Comparison of ENCODE assay signal across 8 cellular contexts in genomic region chr2:171523339-171523931, GRCh38. TPM values are rescaled to one million over a fixed set of nuclear protein-coding genes. Genes with fewer than 3 reads are reported as not detected.
DNase-seq lines count a peak whose midpoint lies in the region; ATAC-seq and TF ChIP-seq lines count a peak whose summit lies in the region.

No MANE protein-coding gene starts in this region.

- H3K27me3 ChIP-seq in SJCRH30: no peaks in the 10 kb centered on the region
- H3K27me3 ChIP-seq in sigmoid colon: no peaks in the 10 kb centered on the region

- H3K4me1 ChIP-seq in SJCRH30: 0 out of 2 replicates have a peak, but pooled peaks cover 3% of the 10 kb centered on the region
- peaks cover 0 to 26% (median 21%) of the 10 kb centered on the region in 4 donors for H3K4me1 ChIP-seq in sigmoid colon

- WGBS in sigmoid colon, 2 donors: 1% methylated on average over 33 of the region's 33 CpGs

- H3K27me3 Mint-ChIP-seq in central memory CD8-positive, alpha-beta T cell: peaks cover 75% of the 10 kb centered on the region
- H3K27me3 Mint-ChIP-seq in immature natural killer cell (ENCODE audit: low read depth in 3 of 3): peaks cover 0 to 23% (median 2%) of the 10 kb centered on the region in 3 donors

- H3K27ac ChIP-seq in SJCRH30 (peak overlapping the region; percentile 91), sigmoid colon (peak overlapping the region; percentile 93 to 98 (median 95))

- H3K36me3 ChIP-seq in SJCRH30 (peaks cover 8% of the 10 kb centered on the region), sigmoid colon (no peaks in the 10 kb centered on the region)

- H3K36me3 Mint-ChIP-seq in central memory CD8-positive, alpha-beta T cell (ENCODE audit: insufficient read depth): no peaks in the 10 kb centered on the region
- peaks cover 0 to 4% (median 3%) of the 10 kb centered on the region in 3 donors for H3K36me3 Mint-ChIP-seq in immature natural killer cell

- ATAC-seq in GM18517 (IDR thresholded peaks at IDR 0.05; ENCODE audit: unreplicated experiment) (peak; percentile 40), HG03432 (IDR thresholded peaks at IDR 0.05; ENCODE audit: unreplicated experiment) (peak; percentile 45)
- ATAC-seq in central memory CD8-positive, alpha-beta T cell (replicated peaks; ENCODE audit: extremely low read depth, poor library complexity, severe bottlenecking): peak; percentile 32

- intact Hi-C loops in sigmoid colon (cut with DNase I): loop anchor here (5.0 kb wide), 3 partner anchors 361 to 596 kb away; partner anchors contain the start of genes GORASP2 and TLK1

- H3K4me3 ChIP-seq in AG10803 (ENCODE audit: low read length): peak overlapping the region; percentile 94
- H3K4me3 ChIP-seq in SJCRH30: peak overlapping the region; percentile 89
- H3K4me3 ChIP-seq in sigmoid colon: peak overlapping the region; percentile 83 to 99 (median 93)

- peak overlapping the region; percentile 71 for H3K4me3 Mint-ChIP-seq in central memory CD8-positive, alpha-beta T cell
- peak overlapping the region; percentile 94 to 97 (median 95) for H3K4me3 Mint-ChIP-seq in immature natural killer cell

- no peak for TF ChIP-seq CTCF in AG10803 (conservative IDR thresholded peaks at IDR 0.05; ENCODE audit: low read length)
- no peak for TF ChIP-seq CTCF in sigmoid colon (IDR thresholded peaks at IDR 0.05)

- TF ChIP-seq POLR2A in sigmoid colon (IDR thresholded peaks at IDR 0.05): peak; percentile 9 to 26

- no peak for TF ChIP-seq EP300 in sigmoid colon (IDR thresholded peaks at IDR 0.05)

- peaks cover 6% of the 10 kb centered on the region for H3K4me1 Mint-ChIP-seq in central memory CD8-positive, alpha-beta T cell
- H3K4me1 Mint-ChIP-seq in immature natural killer cell: peaks cover 22 to 44% of the 10 kb centered on the region in 2 donors

- DNase-seq in AG10803 (ENCODE audit: low read depth) (peak; percentile 77), SJCRH30 (peak; percentile 75 to 81), immature natural killer cell (peak; percentile 19 to 39 (median 26)), sigmoid colon (peak; percentile 92), NCI-H187 (lab: John Stamatoyannopoulos, UW) (no peak)
- DNase-seq in central memory CD8-positive, alpha-beta T cell (ENCODE audit: low spot score in 2 of 2): no peak

- H3K9me3 Mint-ChIP-seq in central memory CD8-positive, alpha-beta T cell: no peaks in the 10 kb centered on the region
- H3K9me3 Mint-ChIP-seq in immature natural killer cell: no peaks in the 10 kb centered on the region

- no peak overlapping the region for H3K27ac Mint-ChIP-seq in central memory CD8-positive, alpha-beta T cell (ENCODE audit: low read depth)
- H3K27ac Mint-ChIP-seq in immature natural killer cell: peak overlapping the region in 5 of 6 donors; percentile 52 to 86 (median 61)

- H3K9me3 ChIP-seq in SJCRH30 (replicated peaks) (no peaks in the 10 kb centered on the region), sigmoid colon (no peaks in the 10 kb centered on the region)

RNA-seq across cellular contexts. Expression of gene CYBRD1, which starts 1.2 kb away (rescaled TPM):
- 67.0 and 71.2 TPM in 2 replicates for total RNA-seq in SJCRH30 (2014; rRNA removed; shearing (Covaris generic))
- polyA plus RNA-seq in immature natural killer cell: 10 to 100 TPM; 17.4 to 32.1 (median 22.3) TPM
- total RNA-seq in sigmoid colon: 100 to 1,000 TPM; 119 to 250 (median 197) TPM
- polyA plus RNA-seq in sigmoid colon: 10 to 100 TPM in 2 of 3 donors, 1 to 10 TPM in 1; 7.6 to 42.6 (median 26.5) TPM

Comparison
In these comparisons a context has a peak if more than half of its experiments do, and no peak if none do; other contexts are left out.
1. DNase-seq: peak in AG10803 (single experiment), SJCRH30 (2 of 2), immature natural killer cell (3 of 3) and sigmoid colon (single experiment); none in central memory CD8-positive, alpha-beta T cell (0 of 2) and NCI-H187 (0 of 2).
2. Peak in every context shown above with its lines, with median percentiles within 50 percentile points of each other: H3K4me3 ChIP-seq and ATAC-seq.